12 cellular contexts compared by ENCODE assay signal in the genomic region with DNA sequence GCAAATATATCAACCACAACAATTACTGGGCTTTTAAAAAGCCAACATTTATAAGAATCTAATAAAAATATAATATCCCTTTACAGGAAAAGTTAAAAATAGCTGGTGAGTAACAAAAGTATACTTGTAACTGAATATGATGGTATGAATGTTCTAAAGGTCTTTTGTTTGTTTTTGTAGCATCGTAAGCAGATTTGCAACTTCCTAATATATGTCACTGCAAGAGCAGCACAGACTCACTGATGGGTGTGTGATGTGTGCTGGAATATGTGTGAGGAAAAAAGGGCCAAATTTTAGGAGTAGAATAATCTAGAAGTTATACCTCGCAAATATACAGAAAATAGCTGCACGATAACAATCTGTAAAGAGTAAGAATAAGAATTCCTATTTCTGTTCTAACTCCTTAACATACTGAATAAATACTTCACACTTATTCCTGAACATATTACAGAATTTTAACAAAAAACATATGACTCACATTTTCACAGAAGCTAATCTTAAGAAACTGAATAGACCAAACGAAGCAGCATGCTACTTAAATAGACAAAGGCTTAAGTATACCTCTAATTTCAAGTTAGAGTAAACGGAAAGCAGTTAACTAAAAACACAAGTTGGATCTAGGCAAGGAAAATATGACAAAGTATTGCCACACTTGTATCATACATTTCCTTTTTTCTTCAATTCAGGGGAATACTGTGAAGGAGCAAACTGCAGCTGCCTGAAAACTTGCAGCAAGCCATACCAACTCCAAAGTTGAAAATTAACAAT. TPM values are rescaled to one million over a fixed set of nuclear protein-coding genes. Genes with fewer than 3 reads are reported as not detected.
DNase-seq lines count a peak whose midpoint lies in the region; ATAC-seq, FAIRE-seq and TF ChIP-seq lines count a peak whose summit lies in the region.
"Had no signal": no experiment of that assay in that cellular context is flagged by ENCODE, and none has a peak within 500 bp of the region (broad histone marks: within the 10 kb centered on the region; RNA-seq: fewer than 3 reads in every experiment).

No MANE protein-coding gene starts in this region.

- peak; percentile 60 for DNase-seq in A673 (ENCODE audit: low spot score)
- DNase-seq in NCI-H69 (lab: John Stamatoyannopoulos, UW) = peak; percentile 35
- peak; percentile 34 for DNase-seq in dermis blood vessel endothelial cell
- DNase-seq in GM13976 (ENCODE audit: low spot score) = no peak
- no peak for DNase-seq in NCI-H446 (lab: John Stamatoyannopoulos, UW)
- DNase-seq: activated CD4-positive, alpha-beta T cell treated with anti-CD3 and anti-CD28 coated beads, Interleukin-2, amount 50 U/mL, for 1 hour; NCI-H510A treated with DMSO at 0.1 percent for 48 hours had no signal

- ATAC-seq in GM21737 (IDR thresholded peaks at IDR 0.05; ENCODE audit: unreplicated experiment) (no peak), HG03039 (IDR thresholded peaks at IDR 0.05; ENCODE audit: unreplicated experiment) (no peak)
- ATAC-seq: activated naive CD4-positive, alpha-beta T cell treated with anti-CD3 and anti-CD28 coated beads, Interleukin-2, amount 50 U/mL, for 72 hours had no signal

- peak overlapping the region; percentile 13 for H3K4me3 ChIP-seq in A673 (ENCODE audit: low read depth, low read length, poor library complexity, severe bottlenecking)
- H3K4me3 ChIP-seq: esophagus muscularis mucosa had no signal

- CTCF ChIA-PET in A673 (lab: Charles Lee) = interaction anchor here (1.4 kb wide), 1 partner anchor 9 kb away, joined by 5 read pairs; a partner anchor contains a TSS

- no peaks in the 10 kb centered on the region for H3K27me3 ChIP-seq in A673 (replicated peaks; ENCODE audit: insufficient read depth, low read depth, low read length, poor library complexity)
- H3K27me3 ChIP-seq: esophagus muscularis mucosa had no signal

- intact Hi-C loops in A673 (cut with micrococcal nuclease; ENCODE audit: unreplicated experiment) = loop anchor here (2.0 to 10.0 kb wide), 5 partner anchors 59 to 712 kb away; no protein-coding TSS in a partner anchor

- H3K9me3 ChIP-seq in A673 (ENCODE audit: low read depth, low read length, poor library complexity, severe bottlenecking) = no peaks in the 10 kb centered on the region
- H3K9me3 ChIP-seq: esophagus muscularis mucosa had no signal

- in situ Hi-C loops in GM13976 (cut with MboI; ENCODE audit: low sequenced_read_pairs, unreplicated experiment) = no loop called here

- H3K27ac ChIP-seq in A673 (ENCODE audit: low read depth, low read length, poor library complexity, severe bottlenecking) = peak overlapping the region; percentile 82

- no peak for TF ChIP-seq CTCF in A673 (conservative IDR thresholded peaks at IDR 0.05; ENCODE audit: low read depth, low read length)
- no peak for TF ChIP-seq CTCF in GM13976 (IDR thresholded peaks at IDR 0.05; ENCODE audit: borderline replicate concordance, control extremely low read depth, extremely low read depth, insufficient read depth, missing control alignments)

- peak; percentile 55 for FAIRE-seq in islet of Langerhans (lab: Jason Lieb, UNC)

- H3K36me3 ChIP-seq in A673 (ENCODE audit: insufficient read depth, low read length, poor library complexity, severe bottlenecking) = no peaks in the 10 kb centered on the region

- H3K4me1 ChIP-seq in A673 (ENCODE audit: insufficient read depth, low read length, poor library complexity, severe bottlenecking) = peaks cover 56% of the 10 kb centered on the region

- POLR2A ChIA-PET in A673 (lab: Charles Lee; ENCODE audit: low non-redundant PET) = no interaction called here

- no TSS peak for BruUV-seq in A673 (replicated peaks; lab: Mats Ljungman, UMichigan)

RNA-seq across cellular contexts. Expression of a gene that starts 9.6 kb away (rescaled TPM):
- 60.1 and 84.1 TPM in 2 replicates for total RNA-seq in A673 (2021)
- total RNA-seq in dermis blood vessel endothelial cell = 5.6 and 10.4 TPM in 2 replicates
- total RNA-seq: activated naive CD4-positive, alpha-beta T cell treated with anti-CD3 and anti-CD28 coated beads, Interleukin-2, amount 50 U/mL, for 72 hours had no signal

Comparison
In these comparisons a context has a peak if more than half of its experiments do, and no peak if none do; other contexts are left out.
1. DNase-seq: peak in A673 (single experiment), NCI-H69 (single experiment) and dermis blood vessel endothelial cell (single experiment); none in GM13976 (single experiment) and NCI-H446 (0 of 2).